20 cellular contexts compared by ENCODE assay signal in the genomic region with DNA sequence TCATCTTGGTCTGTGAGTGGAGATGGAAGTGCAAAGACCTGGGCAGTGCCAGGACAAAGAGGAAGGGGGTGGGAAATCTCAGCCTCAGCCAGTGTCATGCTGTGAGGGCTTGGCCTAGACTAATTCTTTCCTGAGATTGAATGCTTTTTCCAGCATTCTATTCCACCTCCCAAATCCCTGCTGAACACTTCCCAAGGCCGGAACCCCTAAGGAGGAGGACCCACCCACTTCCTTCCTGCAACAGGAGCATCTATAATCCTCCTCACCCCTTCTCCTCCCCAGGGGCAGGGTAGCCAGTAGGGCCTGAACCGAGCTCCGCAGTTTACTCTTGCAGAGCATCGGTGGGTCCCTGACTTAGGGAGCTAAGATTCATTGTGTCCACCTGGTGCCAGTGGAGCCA. TPM values are rescaled to one million over a fixed set of nuclear protein-coding genes. Genes with fewer than 3 reads are reported as not detected.
DNase-seq lines count a peak whose midpoint lies in the region; ATAC-seq, FAIRE-seq and TF ChIP-seq lines count a peak whose summit lies in the region.
"Had no signal": no experiment of that assay in that cellular context is flagged by ENCODE, and none has a peak within 500 bp of the region (broad histone marks: within the 10 kb centered on the region; RNA-seq: fewer than 3 reads in every experiment).

No MANE protein-coding gene starts in this region.

- no peak for TF ChIP-seq CTCF in A673 (conservative IDR thresholded peaks at IDR 0.05; ENCODE audit: low read depth, low read length)
- TF ChIP-seq CTCF in glutamatergic neuron (IDR thresholded peaks at IDR 0.05; ENCODE audit: partially characterized antibody, unreplicated experiment) = no peak

- peak overlapping the region; percentile 76 for H3K27ac Mint-ChIP-seq in glutamatergic neuron (ENCODE audit: unreplicated experiment)
- H3K27ac Mint-ChIP-seq: B cell; CD4-positive, alpha-beta T cell; H9; IgD-negative memory B cell had no signal

- TF ChIP-seq RAD21 in Ishikawa (IDR thresholded peaks at IDR 0.05; ENCODE audit: low read depth) = no peak

- peaks cover 16% of the 10 kb centered on the region for H3K27me3 Mint-ChIP-seq in glutamatergic neuron (ENCODE audit: unreplicated experiment)

- peak; percentile 46 for FAIRE-seq in urothelium cell line (lab: Jason Lieb, UNC)
- FAIRE-seq: D721Med, G401.6, GM12892, GM18507, HepG2 had no signal

- peaks cover 15% of the 10 kb centered on the region for H3K36me3 Mint-ChIP-seq in glutamatergic neuron (ENCODE audit: unreplicated experiment)

- no peak overlapping the region for H3K4me3 ChIP-seq in A673 (ENCODE audit: low read depth, low read length, poor library complexity, severe bottlenecking)

- no peak for ATAC-seq in GM21447 (IDR thresholded peaks at IDR 0.05; ENCODE audit: unreplicated experiment)
- ATAC-seq: HepG2 had no signal

- H3K9me3 ChIP-seq in A673 (ENCODE audit: low read depth, low read length, poor library complexity, severe bottlenecking) = no peaks in the 10 kb centered on the region
- H3K9me3 ChIP-seq: Caco-2 had no signal

- H3K4me1 Mint-ChIP-seq in glutamatergic neuron (ENCODE audit: low read depth, unreplicated experiment) = peaks cover 8% of the 10 kb centered on the region

- H3K27ac ChIP-seq in A673 (ENCODE audit: low read depth, low read length, poor library complexity, severe bottlenecking) = no peak overlapping the region
- H3K27ac ChIP-seq: C4-2B had no signal

- H3K9me3 Mint-ChIP-seq in glutamatergic neuron (ENCODE audit: unreplicated experiment) = peaks cover 11% of the 10 kb centered on the region
- H3K9me3 Mint-ChIP-seq: CD4-positive, alpha-beta T cell; IgD-negative memory B cell had no signal

- CTCF ChIA-PET in A673 (lab: Charles Lee) = interaction anchor here (1.3 kb wide), 1 partner anchor 14 kb away, joined by 3 read pairs; no protein-coding TSS in a partner anchor

- peak overlapping the region; percentile 8 for H3K4me3 Mint-ChIP-seq in glutamatergic neuron (ENCODE audit: unreplicated experiment)
- H3K4me3 Mint-ChIP-seq: B cell; CD4-positive, alpha-beta T cell; H9; IgD-negative memory B cell had no signal

- peaks cover 23% of the 10 kb centered on the region for H3K4me1 ChIP-seq in A673 (ENCODE audit: insufficient read depth, low read length, poor library complexity, severe bottlenecking)

- peaks cover 18% of the 10 kb centered on the region for H3K27me3 ChIP-seq in A673 (replicated peaks; ENCODE audit: insufficient read depth, low read depth, low read length, poor library complexity)

- DNase-seq in A673 (ENCODE audit: low spot score) (peak; percentile 79), glutamatergic neuron (no peak), urothelium cell line (ENCODE audit: low spot score) (no peak), HUDEP-2 (lab: John Stamatoyannopoulos, UW; ENCODE audit: unreplicated experiment in 76 of 76) (no peak), kidney tubule cell (ENCODE audit: low spot score) (no peak)
- DNase-seq: 8988T; Caco-2; CD4-positive, alpha-beta T cell; GOT3; H9 had no signal

- no peaks in the 10 kb centered on the region for H3K36me3 ChIP-seq in A673 (ENCODE audit: insufficient read depth, low read length, poor library complexity, severe bottlenecking)

- intact Hi-C loops in A673 (cut with micrococcal nuclease; ENCODE audit: unreplicated experiment) = no loop called here

- no TSS peak for BruUV-seq in A673 (replicated peaks; lab: Mats Ljungman, UMichigan)

- TF ChIP-seq EP300 in Ishikawa (IDR thresholded peaks at IDR 0.05; ENCODE audit: borderline replicate concordance) = peak; percentile 79

- POLR2A ChIA-PET in A673 (lab: Charles Lee; ENCODE audit: low non-redundant PET) = no interaction called here

TF ChIP-seq in Ishikawa, 13 proteins besides CTCF, POLR2A, EP300 and RAD21:
- no peak for TF ChIP-seq YY1 (IDR thresholded peaks at IDR 0.05; ENCODE audit: low read depth)
- TF ChIP-seq, protein P1, sequence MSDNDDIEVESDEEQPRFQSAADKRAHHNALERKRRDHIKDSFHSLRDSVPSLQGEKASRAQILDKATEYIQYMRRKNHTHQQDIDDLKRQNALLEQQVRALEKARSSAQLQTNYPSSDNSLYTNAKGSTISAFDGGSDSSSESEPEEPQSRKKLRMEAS (IDR thresholded peaks at IDR 0.05) = no peak
- TF ChIP-seq, protein P2, sequence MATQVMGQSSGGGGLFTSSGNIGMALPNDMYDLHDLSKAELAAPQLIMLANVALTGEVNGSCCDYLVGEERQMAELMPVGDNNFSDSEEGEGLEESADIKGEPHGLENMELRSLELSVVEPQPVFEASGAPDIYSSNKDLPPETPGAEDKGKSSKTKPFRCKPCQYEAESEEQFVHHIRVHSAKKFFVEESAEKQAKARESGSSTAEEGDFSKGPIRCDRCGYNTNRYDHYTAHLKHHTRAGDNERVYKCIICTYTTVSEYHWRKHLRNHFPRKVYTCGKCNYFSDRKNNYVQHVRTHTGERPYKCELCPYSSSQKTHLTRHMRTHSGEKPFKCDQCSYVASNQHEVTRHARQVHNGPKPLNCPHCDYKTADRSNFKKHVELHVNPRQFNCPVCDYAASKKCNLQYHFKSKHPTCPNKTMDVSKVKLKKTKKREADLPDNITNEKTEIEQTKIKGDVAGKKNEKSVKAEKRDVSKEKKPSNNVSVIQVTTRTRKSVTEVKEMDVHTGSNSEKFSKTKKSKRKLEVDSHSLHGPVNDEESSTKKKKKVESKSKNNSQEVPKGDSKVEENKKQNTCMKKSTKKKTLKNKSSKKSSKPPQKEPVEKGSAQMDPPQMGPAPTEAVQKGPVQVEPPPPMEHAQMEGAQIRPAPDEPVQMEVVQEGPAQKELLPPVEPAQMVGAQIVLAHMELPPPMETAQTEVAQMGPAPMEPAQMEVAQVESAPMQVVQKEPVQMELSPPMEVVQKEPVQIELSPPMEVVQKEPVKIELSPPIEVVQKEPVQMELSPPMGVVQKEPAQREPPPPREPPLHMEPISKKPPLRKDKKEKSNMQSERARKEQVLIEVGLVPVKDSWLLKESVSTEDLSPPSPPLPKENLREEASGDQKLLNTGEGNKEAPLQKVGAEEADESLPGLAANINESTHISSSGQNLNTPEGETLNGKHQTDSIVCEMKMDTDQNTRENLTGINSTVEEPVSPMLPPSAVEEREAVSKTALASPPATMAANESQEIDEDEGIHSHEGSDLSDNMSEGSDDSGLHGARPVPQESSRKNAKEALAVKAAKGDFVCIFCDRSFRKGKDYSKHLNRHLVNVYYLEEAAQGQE (IDR thresholded peaks at IDR 0.05; ENCODE audit: low read depth) = no peak
- TF ChIP-seq FOXM1 (IDR thresholded peaks at IDR 0.05; ENCODE audit: borderline replicate concordance, low read depth) = peak; percentile 20; the same call in 1 of the 2 replicates
- peak; percentile 41 for TF ChIP-seq NFIC (IDR thresholded peaks at IDR 0.05)
- TF ChIP-seq TEAD4 (IDR thresholded peaks at IDR 0.05) = no peak
- no peak for TF ChIP-seq ZBTB7A (IDR thresholded peaks at IDR 0.05; ENCODE audit: low read depth)
- no peak for TF ChIP-seq EGR1 (IDR thresholded peaks at IDR 0.05)
- TF ChIP-seq CREB1 (IDR thresholded peaks at IDR 0.05; ENCODE audit: low read depth) = no peak
- TF ChIP-seq CEBPB (IDR thresholded peaks at IDR 0.05) = no peak
- TF ChIP-seq, protein P3, sequence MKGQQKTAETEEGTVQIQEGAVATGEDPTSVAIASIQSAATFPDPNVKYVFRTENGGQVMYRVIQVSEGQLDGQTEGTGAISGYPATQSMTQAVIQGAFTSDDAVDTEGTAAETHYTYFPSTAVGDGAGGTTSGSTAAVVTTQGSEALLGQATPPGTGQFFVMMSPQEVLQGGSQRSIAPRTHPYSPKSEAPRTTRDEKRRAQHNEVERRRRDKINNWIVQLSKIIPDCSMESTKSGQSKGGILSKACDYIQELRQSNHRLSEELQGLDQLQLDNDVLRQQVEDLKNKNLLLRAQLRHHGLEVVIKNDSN (IDR thresholded peaks at IDR 0.05) = no peak
- no peak for TF ChIP-seq TAF1 (IDR thresholded peaks at IDR 0.05; ENCODE audit: low read depth)
- TF ChIP-seq TCF12 (IDR thresholded peaks at IDR 0.05; ENCODE audit: low read depth) = peak; percentile 68

RNA-seq across cellular contexts. Expression of a gene that starts 3.2 kb away (rescaled TPM):
- total RNA-seq in A673 (2021) (0.37 and 0.87 TPM in 2 replicates), glutamatergic neuron (ENCODE audit: unreplicated experiment) (1.3 TPM)
- total RNA-seq: HepG2 had no signal
